ENCODE assay signal across 1 cellular context in genomic region chr7:124033807-124034753, GRCh38.
TF ChIP-seq lines count a peak whose summit lies in the region.

No MANE protein-coding gene starts in this region.

TF ChIP-seq in SK-N-SH, 30 proteins besides CTCF, POLR2A, EP300 and RAD21 (continued from another document):
- TF ChIP-seq TEAD4 (IDR thresholded peaks at IDR 0.05; ENCODE audit: borderline replicate concordance, insufficient read depth) = no peak
